Comparison of ENCODE assay signal across 7 cellular contexts in genomic region chr1:51474832-51475615, GRCh38. TPM values are rescaled to one million over a fixed set of nuclear protein-coding genes. Genes with fewer than 3 reads are reported as not detected.
DNase-seq lines count a peak whose midpoint lies in the region; ATAC-seq, FAIRE-seq and TF ChIP-seq lines count a peak whose summit lies in the region.
"Not testable (repeated sequence)": the region's sequence is repeated elsewhere in the genome, so short reads cannot be mapped to it uniquely, and the experiment has no call there.

No MANE protein-coding gene starts in this region.

- not testable (repeated sequence) for ATAC-seq in activated B cell treated with CpG ODN at 0.5 μM for 24 hours (ENCODE audit: low read depth); stimulated activated memory B cell treated with anti-CD40 and anti-IgM and Interleukin-4, amounts not matched to agents 10 μg/mL and 1 μg/mL and 100 μg/mL, for 72 hours

- H3K9me3 ChIP-seq in endothelial cell of umbilical vein (replicated peaks; ENCODE audit: control insufficient read depth, insufficient read depth, low read length) = not testable (repeated sequence)

- not testable (repeated sequence) for H3K9me3 Mint-ChIP-seq in activated B cell treated with CpG ODN at 0.5 μM for 24 hours; stimulated activated memory B cell treated with anti-CD40 and anti-IgM and Interleukin-4, amounts not matched to agents 10 μg/mL and 1 μg/mL and 100 μg/mL, for 72 hours
- H3K9me3 Mint-ChIP-seq in dendritic cell treated with granulocyte-macrophage colony-stimulating factor and Interleukin-4, amounts not matched to agents 40 ng/mL and 50 ng/mL, for 4 days = peaks cover 32% of the 10 kb centered on the region

- dilution Hi-C loops in endothelial cell of umbilical vein (cut with MboI; ENCODE audit: extremely low pct_ligation_motif_present, low sequenced_read_pairs) = not testable (repeated sequence)

- not testable (repeated sequence) for FAIRE-seq in endothelial cell of umbilical vein (lab: Jason Lieb, UNC)

- TF ChIP-seq POLR2A in endothelial cell of umbilical vein (IDR thresholded peaks at IDR 0.05; ENCODE audit: low read depth, low read length) = not testable (repeated sequence)

- DNase-seq in CMK (ENCODE audit: low read depth) = peak; percentile 21
- DNase-seq in KBM-7 = peak; percentile 79
- not testable (repeated sequence) for DNase-seq in activated B cell treated with CpG ODN at 0.5 μM for 24 hours
- DNase-seq in endothelial cell of umbilical vein (ENCODE audit: low read depth, low spot score) = peak; percentile 29
- peak; percentile 25 to 48 for DNase-seq in lung microvascular endothelial cell (ENCODE audit: low read depth in 2 of 2)

- H3K9me1 ChIP-seq in endothelial cell of umbilical vein (replicated peaks; ENCODE audit: control insufficient read depth, extremely low read depth, insufficient read depth, low read length) = not testable (repeated sequence)

- not testable (repeated sequence) for H2AFZ ChIP-seq in endothelial cell of umbilical vein (ENCODE audit: low read depth, low read length)

- H3K27me3 Mint-ChIP-seq in activated B cell treated with CpG ODN at 0.5 μM for 24 hours; dendritic cell treated with granulocyte-macrophage colony-stimulating factor and Interleukin-4, amounts not matched to agents 40 ng/mL and 50 ng/mL, for 4 days; stimulated activated memory B cell treated with anti-CD40 and anti-IgM and Interleukin-4, amounts not matched to agents 10 μg/mL and 1 μg/mL and 100 μg/mL, for 72 hours: not testable (repeated sequence)

- H3K4me3 ChIP-seq in endothelial cell of umbilical vein (replicated peaks in 1 of 3; ENCODE audit: insufficient read depth in 1 of 3, low read depth in 1 of 3, low read length in 3 of 3) = not testable (repeated sequence)

- in situ Hi-C loops in KBM-7 (cut with MboI; ENCODE audit: low pct_unique_long_range_greater_than_20kb, low sequenced_read_pairs) = not testable (repeated sequence)

- H3K4me3 Mint-ChIP-seq in activated B cell treated with CpG ODN at 0.5 μM for 24 hours; dendritic cell treated with granulocyte-macrophage colony-stimulating factor and Interleukin-4, amounts not matched to agents 40 ng/mL and 50 ng/mL, for 4 days; stimulated activated memory B cell treated with anti-CD40 and anti-IgM and Interleukin-4, amounts not matched to agents 10 μg/mL and 1 μg/mL and 100 μg/mL, for 72 hours: not testable (repeated sequence)

- POLR2A ChIA-PET in activated B cell treated with CpG ODN at 0.5 μM for 24 hours (lab: Charles Lee); endothelial cell of umbilical vein (lab: Charles Lee): not testable (repeated sequence)

- intact Hi-C loops in activated B cell treated with CpG ODN at 0.5 μM for 24 hours (cut with micrococcal nuclease); endothelial cell of umbilical vein (cut with micrococcal nuclease): not testable (repeated sequence)
- intact Hi-C loops in dendritic cell treated with granulocyte-macrophage colony-stimulating factor and Interleukin-4, amounts not matched to agents 40 ng/mL and 50 ng/mL, for 4 days (cut with micrococcal nuclease) = loop anchor here (5.0 kb wide), 1 partner anchor 42 kb away; the partner anchor contains the start of gene EPS15

- peaks cover 57% of the 10 kb centered on the region for H3K36me3 Mint-ChIP-seq in activated B cell treated with CpG ODN at 0.5 μM for 24 hours (ENCODE audit: low read depth)
- H3K36me3 Mint-ChIP-seq in dendritic cell treated with granulocyte-macrophage colony-stimulating factor and Interleukin-4, amounts not matched to agents 40 ng/mL and 50 ng/mL, for 4 days (ENCODE audit: low read depth) = peaks cover 72% of the 10 kb centered on the region
- peaks cover 73% of the 10 kb centered on the region for H3K36me3 Mint-ChIP-seq in stimulated activated memory B cell treated with anti-CD40 and anti-IgM and Interleukin-4, amounts not matched to agents 10 μg/mL and 1 μg/mL and 100 μg/mL, for 72 hours

- not testable (repeated sequence) for H3K4me1 ChIP-seq in endothelial cell of umbilical vein (ENCODE audit: control insufficient read depth, extremely low read depth, insufficient read depth, low read length)

- H3K9ac ChIP-seq in endothelial cell of umbilical vein (replicated peaks; ENCODE audit: extremely low read depth, insufficient read depth, low read length) = not testable (repeated sequence)

- CTCF ChIA-PET in activated B cell treated with CpG ODN at 0.5 μM for 24 hours (lab: Charles Lee) = interaction anchor here (0.6 kb wide), 1 partner anchor 664 kb away, joined by 4 read pairs; no protein-coding TSS in a partner anchor
- CTCF ChIA-PET in endothelial cell of umbilical vein (lab: Charles Lee) = not testable (repeated sequence)

- TF ChIP-seq CTCF in activated B cell treated with CpG ODN at 0.5 μM for 24 hours (IDR thresholded peaks at IDR 0.05); endothelial cell of umbilical vein (IDR thresholded peaks at IDR 0.05; ENCODE audit: extremely low read depth in 1 of 2, insufficient read depth in 1 of 2, low read depth in 1 of 2, low read length in 2 of 2): not testable (repeated sequence)

- H3K79me2 ChIP-seq in endothelial cell of umbilical vein (ENCODE audit: control insufficient read depth, insufficient read depth, low read length) = not testable (repeated sequence)

- BruUV-seq in endothelial cell of umbilical vein (replicated peaks; lab: Mats Ljungman, UMichigan) = not testable (repeated sequence)

- peak overlapping the region; percentile 27 for H3K27ac Mint-ChIP-seq in activated B cell treated with CpG ODN at 0.5 μM for 24 hours
- H3K27ac Mint-ChIP-seq in dendritic cell treated with granulocyte-macrophage colony-stimulating factor and Interleukin-4, amounts not matched to agents 40 ng/mL and 50 ng/mL, for 4 days = peak overlapping the region; percentile 81
- H3K27ac Mint-ChIP-seq in stimulated activated memory B cell treated with anti-CD40 and anti-IgM and Interleukin-4, amounts not matched to agents 10 μg/mL and 1 μg/mL and 100 μg/mL, for 72 hours = peak overlapping the region; percentile 56

- not testable (repeated sequence) for H3K4me2 ChIP-seq in endothelial cell of umbilical vein (ENCODE audit: insufficient read depth, low read length)

- H3K27me3 ChIP-seq in endothelial cell of umbilical vein (ENCODE audit: control insufficient read depth in 2 of 2, insufficient read depth in 2 of 2, low read length in 2 of 2) = not testable (repeated sequence)

- H3K4me1 Mint-ChIP-seq in activated B cell treated with CpG ODN at 0.5 μM for 24 hours = peaks cover 15% of the 10 kb centered on the region
- peaks cover 61% of the 10 kb centered on the region for H3K4me1 Mint-ChIP-seq in dendritic cell treated with granulocyte-macrophage colony-stimulating factor and Interleukin-4, amounts not matched to agents 40 ng/mL and 50 ng/mL, for 4 days (ENCODE audit: low read depth)
- H3K4me1 Mint-ChIP-seq in stimulated activated memory B cell treated with anti-CD40 and anti-IgM and Interleukin-4, amounts not matched to agents 10 μg/mL and 1 μg/mL and 100 μg/mL, for 72 hours = peaks cover 11% of the 10 kb centered on the region

- H3K27ac ChIP-seq in endothelial cell of umbilical vein (ENCODE audit: insufficient read depth, low read depth, low read length) = not testable (repeated sequence)

- not testable (repeated sequence) for H3K36me3 ChIP-seq in endothelial cell of umbilical vein (ENCODE audit: control insufficient read depth in 2 of 2, extremely low read depth in 1 of 2, insufficient read depth in 2 of 2, low read length in 2 of 2)

- not testable (repeated sequence) for H4K20me1 ChIP-seq in endothelial cell of umbilical vein (replicated peaks; ENCODE audit: control insufficient read depth, extremely low read depth, insufficient read depth, low read length)

RNA-seq across cellular contexts. Expression of gene EPS15, which starts 44.0 kb away (rescaled TPM):
- total RNA-seq in activated B cell treated with CpG ODN at 0.5 μM for 24 hours (150 and 151 TPM in 2 replicates), endothelial cell of umbilical vein (44.8 and 52.4 TPM in 2 replicates), lung microvascular endothelial cell (51.2 and 83.1 TPM in 2 replicates)
- polyA plus RNA-seq in endothelial cell of umbilical vein = 10.7 and 15.4 TPM in 2 replicates
- polyA plus RNA-seq in endothelial cell of umbilical vein (2011; cell fraction: cytosol; rRNA removed) = 17.2 and 18.5 TPM in 2 replicates
- 29.9 and 42.8 TPM in 2 replicates for polyA plus RNA-seq in endothelial cell of umbilical vein (2011; cell fraction: nucleus; rRNA removed)
- polyA plus RNA-seq in endothelial cell of umbilical vein (2012) = 26.0 and 30.8 TPM in 2 replicates
- 39.4 and 47.1 TPM in 2 replicates for polyA minus RNA-seq in endothelial cell of umbilical vein
- polyA minus RNA-seq in endothelial cell of umbilical vein (2011; cell fraction: cytosol; rRNA and poly(A)+ RNA removed) = 22.6 TPM
- polyA minus RNA-seq in endothelial cell of umbilical vein (2011; cell fraction: nucleus; rRNA and poly(A)+ RNA removed) = 45.9 and 72.6 TPM in 2 replicates

Comparison
In these comparisons a context has a peak if more than half of its experiments do, and no peak if none do; other contexts are left out.
1. H3K27ac Mint-ChIP-seq: peak in every context shown above with its lines; median percentile 81 in dendritic cell treated with granulocyte-macrophage colony-stimulating factor and Interleukin-4, amounts not matched to agents 40 ng/mL and 50 ng/mL, for 4 days; 56 in stimulated activated memory B cell treated with anti-CD40 and anti-IgM and Interleukin-4, amounts not matched to agents 10 μg/mL and 1 μg/mL and 100 μg/mL, for 72 hours; 27 in activated B cell treated with CpG ODN at 0.5 μM for 24 hours.